Comparison of ENCODE assay signal across 26 cellular contexts in genomic region chr9:33146298-33146697, GRCh38. TPM values are rescaled to one million over a fixed set of nuclear protein-coding genes. Genes with fewer than 3 reads are reported as not detected.
DNase-seq lines count a peak whose midpoint lies in the region; ATAC-seq and TF ChIP-seq lines count a peak whose summit lies in the region.
"Had no signal": no experiment of that assay in that cellular context is flagged by ENCODE, and none has a peak within 500 bp of the region (broad histone marks: within the 10 kb centered on the region; RNA-seq: fewer than 3 reads in every experiment).

No MANE protein-coding gene starts in this region.

- WGBS in testis, 2 donors, result 94 to 98% methylated on average over 2 of the region's 2 CpGs

- H3K27ac ChIP-seq in neural progenitor cell, result no peak overlapping the region
- H3K27ac ChIP-seq in testis, result no peak overlapping the region
- H3K27ac ChIP-seq: dorsolateral prefrontal cortex, SJSA1, vagina had no signal

- H4K20me1 ChIP-seq in neural progenitor cell (ENCODE audit: low read depth), result no peaks in the 10 kb centered on the region

- no peak overlapping the region for H3K4me3 Mint-ChIP-seq in central memory CD8-positive, alpha-beta T cell
- no peak overlapping the region for H3K4me3 Mint-ChIP-seq in neural progenitor cell
- H3K4me3 Mint-ChIP-seq: activated CD4-positive, alpha-beta T cell treated with anti-CD3 and anti-CD28 coated beads for 36 hours; activated CD8-positive, alpha-beta memory T cell treated with anti-CD3 and anti-CD28 coated beads, Interleukin-2, amount 10 ng/mL, durations not matched to agents 7 days and 5 days; activated naive CD8-positive, alpha-beta T cell; activated T-helper 1 cell treated with anti-CD3 and anti-CD28 coated beads, Interleukin-12 subunit alpha, Interleukin-12 subunit beta, Interleukin-2, Interleukin-4 antibody, amounts not matched to agents 30 ng/mL and 10 ng/mL and 1 ng/mL, durations not matched to agents 14 hours and 24 hours and 36 hours; memory B cell had no signal

- H3K27me3 ChIP-seq in neural progenitor cell (no peaks in the 10 kb centered on the region), testis (no peaks in the 10 kb centered on the region)
- H3K27me3 ChIP-seq: BE2C, dorsolateral prefrontal cortex, SJSA1, vagina had no signal

- no peak for ATAC-seq in central memory CD8-positive, alpha-beta T cell (replicated peaks; ENCODE audit: extremely low read depth, poor library complexity, severe bottlenecking)
- ATAC-seq in HG02885 (IDR thresholded peaks at IDR 0.05; ENCODE audit: poor library complexity, unreplicated experiment), result no peak
- ATAC-seq in HG03039 (IDR thresholded peaks at IDR 0.05; ENCODE audit: unreplicated experiment), result no peak
- ATAC-seq: activated CD4-positive, alpha-beta T cell treated with anti-CD3 and anti-CD28 coated beads for 36 hours; activated CD8-positive, alpha-beta memory T cell treated with anti-CD3 and anti-CD28 coated beads, Interleukin-2, amount 10 ng/mL, durations not matched to agents 7 days and 5 days; Panc1; T-cell had no signal

- peak overlapping the region; percentile 32 for H3K27ac Mint-ChIP-seq in central memory CD8-positive, alpha-beta T cell (ENCODE audit: low read depth)
- peak overlapping the region; percentile 46 for H3K27ac Mint-ChIP-seq in neural progenitor cell
- H3K27ac Mint-ChIP-seq: activated CD4-positive, alpha-beta T cell treated with anti-CD3 and anti-CD28 coated beads for 36 hours; activated CD8-positive, alpha-beta memory T cell treated with anti-CD3 and anti-CD28 coated beads, Interleukin-2, amount 10 ng/mL, durations not matched to agents 7 days and 5 days; activated naive CD8-positive, alpha-beta T cell; activated T-helper 1 cell treated with anti-CD3 and anti-CD28 coated beads, Interleukin-12 subunit alpha, Interleukin-12 subunit beta, Interleukin-2, Interleukin-4 antibody, amounts not matched to agents 30 ng/mL and 10 ng/mL and 1 ng/mL, durations not matched to agents 14 hours and 24 hours and 36 hours had no signal

- intact Hi-C loops in testis (cut with DNase I; ENCODE audit: low total_unique reads), result no loop called here

- H3F3A ChIP-seq in neural progenitor cell (ENCODE audit: low read depth), result no peaks in the 10 kb centered on the region

- peak; percentile 25 for DNase-seq in activated effector memory CD4-positive, alpha-beta T cell treated with anti-CD3 and anti-CD28 coated beads, Interleukin-2, amount 50 U/mL, for 16 hours
- DNase-seq in activated effector memory CD4-positive, alpha-beta T cell treated with Interleukin-2 at 50 U/mL for 16 hours, result no peak
- DNase-seq in central memory CD8-positive, alpha-beta T cell (ENCODE audit: low spot score in 2 of 2), result no peak
- DNase-seq in neural progenitor cell (ENCODE audit: low spot score) (no peak), testis (peak; percentile 4), A172 (ENCODE audit: low spot score) (no peak)
- DNase-seq: activated CD4-positive, alpha-beta T cell treated with anti-CD3 and anti-CD28 coated beads for 36 hours; activated CD8-positive, alpha-beta memory T cell treated with anti-CD3 and anti-CD28 coated beads, Interleukin-2, amount 10 ng/mL, durations not matched to agents 7 days and 5 days; BE2C; DND-41; dorsolateral prefrontal cortex; H7; MV-4-11; NCI-H146; NCI-H2171; NCI-H526; posterior cingulate gyrus; T-cell had no signal

- H3K4me1 Mint-ChIP-seq in central memory CD8-positive, alpha-beta T cell, result peaks cover 78% of the 10 kb centered on the region
- H3K4me1 Mint-ChIP-seq in neural progenitor cell, result peaks cover 17% of the 10 kb centered on the region

- H3K4me3 ChIP-seq in neural progenitor cell (no peak overlapping the region), testis (no peak overlapping the region)
- H3K4me3 ChIP-seq: dorsolateral prefrontal cortex, SJSA1, vagina had no signal

- H3K79me2 ChIP-seq in neural progenitor cell (ENCODE audit: low read depth), result no peaks in the 10 kb centered on the region

- no peak overlapping the region for H3K4me2 ChIP-seq in neural progenitor cell

- no peak for TF ChIP-seq POLR2A in testis (IDR thresholded peaks at IDR 0.05)

- H3K36me3 ChIP-seq in neural progenitor cell, result no peaks in the 10 kb centered on the region
- H3K36me3 ChIP-seq in testis (ENCODE audit: low read depth, missing control alignments), result no peaks in the 10 kb centered on the region
- H3K36me3 ChIP-seq: BE2C, SJSA1, vagina had no signal

- TF ChIP-seq CTCF in neural progenitor cell (IDR thresholded peaks at IDR 0.05) (no peak), testis (IDR thresholded peaks at IDR 0.05) (no peak)

- H3K9me3 Mint-ChIP-seq in central memory CD8-positive, alpha-beta T cell, result no peaks in the 10 kb centered on the region
- no peaks in the 10 kb centered on the region for H3K9me3 Mint-ChIP-seq in neural progenitor cell
- H3K9me3 Mint-ChIP-seq: activated T-helper 1 cell treated with anti-CD3 and anti-CD28 coated beads, Interleukin-12 subunit alpha, Interleukin-12 subunit beta, Interleukin-2, Interleukin-4 antibody, amounts not matched to agents 30 ng/mL and 10 ng/mL and 1 ng/mL, durations not matched to agents 14 hours and 24 hours and 36 hours; memory B cell; T-cell had no signal

- H3K9me3 ChIP-seq in neural progenitor cell (ENCODE audit: low read depth), result no peaks in the 10 kb centered on the region
- no peaks in the 10 kb centered on the region for H3K9me3 ChIP-seq in testis
- H3K9me3 ChIP-seq: BE2C, SJSA1, vagina had no signal

- H2AFZ ChIP-seq in neural progenitor cell (replicated peaks), result no peak overlapping the region

- H3K4me1 ChIP-seq in neural progenitor cell, result no peaks in the 10 kb centered on the region
- H3K4me1 ChIP-seq in testis, result peaks cover 39% of the 10 kb centered on the region

- peaks cover 30% of the 10 kb centered on the region for H3K36me3 Mint-ChIP-seq in central memory CD8-positive, alpha-beta T cell (ENCODE audit: insufficient read depth)
- H3K36me3 Mint-ChIP-seq in neural progenitor cell, result peaks cover 2% of the 10 kb centered on the region
- H3K36me3 Mint-ChIP-seq: activated naive CD8-positive, alpha-beta T cell had no signal

- no peak overlapping the region for H3K9ac ChIP-seq in neural progenitor cell

- H3K27me3 Mint-ChIP-seq in central memory CD8-positive, alpha-beta T cell, result no peaks in the 10 kb centered on the region
- no peaks in the 10 kb centered on the region for H3K27me3 Mint-ChIP-seq in neural progenitor cell (ENCODE audit: insufficient read depth, low read depth)
- H3K27me3 Mint-ChIP-seq: activated CD4-positive, alpha-beta T cell treated with anti-CD3 and anti-CD28 coated beads for 36 hours; activated CD8-positive, alpha-beta memory T cell treated with anti-CD3 and anti-CD28 coated beads, Interleukin-2, amount 10 ng/mL, durations not matched to agents 7 days and 5 days; activated naive CD8-positive, alpha-beta T cell; memory B cell; T-cell had no signal

RNA-seq across cellular contexts. Expression of gene B4GALT1, which starts 20.8 kb away (rescaled TPM):
- total RNA-seq in neural progenitor cell (ENCODE audit: low replicate concordance), result 7.3 and 7.5 TPM in 2 replicates
- 100 to 1,000 TPM; 192 to 212 TPM for total RNA-seq in testis
- polyA plus RNA-seq in testis (ENCODE audit: insufficient read depth, low read depth, low replicate concordance), result 112 TPM
- 15.2 and 19.8 TPM in 2 replicates for total RNA-seq in A172 (2014; rRNA removed; shearing (Covaris generic))

Comparison
In these comparisons a context has a peak if more than half of its experiments do, and no peak if none do; other contexts are left out.
1. DNase-seq: peak in activated effector memory CD4-positive, alpha-beta T cell treated with anti-CD3 and anti-CD28 coated beads, Interleukin-2, amount 50 U/mL, for 16 hours (single experiment) and testis (single experiment); none in activated effector memory CD4-positive, alpha-beta T cell treated with Interleukin-2 at 50 U/mL for 16 hours (single experiment), central memory CD8-positive, alpha-beta T cell (0 of 2), neural progenitor cell (single experiment) and A172 (single experiment).